In genomic region chr14:102993523-102993922, GRCh38 we compare ENCODE assay signal across 11 cellular contexts.
DNase-seq lines count a peak whose midpoint lies in the region; ATAC-seq and TF ChIP-seq lines count a peak whose summit lies in the region.
"Had no signal": no experiment of that assay in that cellular context is flagged by ENCODE, and none has a peak within 500 bp of the region (broad histone marks: within the 10 kb centered on the region; RNA-seq: fewer than 3 reads in every experiment).

No MANE protein-coding gene starts in this region.

- ATAC-seq in HCT116: peak; percentile 91

- H3K79me2 ChIP-seq in HCT116 (ENCODE audit: insufficient read depth, low read length): peaks cover 15% of the 10 kb centered on the region; the same call in 1 of the 2 replicates

- intact Hi-C loops in HCT116 (cut with micrococcal nuclease): no loop called here
- intact Hi-C loops in transverse colon (cut with DNase I; ENCODE audit: low total_unique reads): no loop called here

- H3K9me3 ChIP-seq in HCT116 (ENCODE audit: control insufficient read depth in 1 of 2, insufficient read depth in 1 of 2, low read depth in 1 of 2, low read length in 2 of 2) (peaks cover 0 to 1% of the 10 kb centered on the region in 2 experiments; a peak in 1 of 4 replicates), transverse colon (peaks cover under 1 to 6% of the 10 kb centered on the region in 2 donors)

- no peaks in the 10 kb centered on the region for H3K4me1 Mint-ChIP-seq in progenitor cell of endocrine pancreas (ENCODE audit: low read depth)
- H3K4me1 Mint-ChIP-seq: activated CD4-positive, alpha-beta memory T cell treated with anti-CD3 and anti-CD28 coated beads, Interleukin-2, amount 10 ng/mL, durations not matched to agents 7 days and 5 days had no signal

- H3K9ac ChIP-seq in HCT116 (ENCODE audit: low read length): peak overlapping the region; percentile 34

- POLR2A ChIA-PET in HCT116 (lab: Charles Lee): no interaction called here

- DNase-seq in HCT116 (ENCODE audit: low read depth, low spot score) (peak; percentile 57), RPMI7951 (ENCODE audit: low read depth) (peak; percentile 18), fibroblast of mammary gland (ENCODE audit: low read depth) (peak; percentile 69), transverse colon (peak; percentile 64), NCI-H524 treated with DMSO at 0.1 percent for 48 hours (lab: John Stamatoyannopoulos, UW) (no peak), iPS-NIHi7 (ENCODE audit: extremely low spot score) (no peak), progenitor cell of endocrine pancreas (ENCODE audit: low spot score, unreplicated experiment) (no peak), SKM-1 treated with dmso at 0.1 percent for 144 hours (lab: John Stamatoyannopoulos, UW; ENCODE audit: unreplicated experiment) (no peak)
- DNase-seq: activated CD4-positive, alpha-beta memory T cell treated with anti-CD3 and anti-CD28 coated beads, Interleukin-2, amount 10 ng/mL, durations not matched to agents 7 days and 5 days; foreskin melanocyte had no signal

- CTCF ChIA-PET in HCT116 (lab: Charles Lee): no interaction called here

- in situ Hi-C loops in transverse colon (cut with MboI; ENCODE audit: low pct_ligation_motif_present in 1 of 4, low pct_unique_long_range_greater_than_20kb in 1 of 4, low sequenced_read_pairs in 3 of 4): no loop called here

- H2AFZ ChIP-seq in HCT116 (ENCODE audit: low read depth, low read length, poor library complexity, severe bottlenecking): no peak overlapping the region

- no peaks in the 10 kb centered on the region for H3K27me3 Mint-ChIP-seq in progenitor cell of endocrine pancreas

- H3K4me3 Mint-ChIP-seq in progenitor cell of endocrine pancreas (ENCODE audit: low read depth): no peak overlapping the region
- H3K4me3 Mint-ChIP-seq: activated CD4-positive, alpha-beta memory T cell treated with anti-CD3 and anti-CD28 coated beads, Interleukin-2, amount 10 ng/mL, durations not matched to agents 7 days and 5 days had no signal

- H3K36me3 ChIP-seq in HCT116 (ENCODE audit: control insufficient read depth in 1 of 2, insufficient read depth in 2 of 2, low read length in 2 of 2) (peaks cover 8 to 26% of the 10 kb centered on the region in 2 experiments), transverse colon (peaks cover 0 to 11% (median 5%) of the 10 kb centered on the region in 4 donors)

- peak overlapping the region; percentile 71 for H3K4me2 ChIP-seq in HCT116 (ENCODE audit: low read length)

- TF ChIP-seq POLR2A in HCT116 (IDR thresholded peaks at IDR 0.05; ENCODE audit: borderline replicate concordance, extremely low read depth, insufficient read depth, insufficient read length): no peak
- no peak for TF ChIP-seq POLR2A in transverse colon (IDR thresholded peaks at IDR 0.05)

- no peak for TF ChIP-seq RAD21 in HCT116 (IDR thresholded peaks at IDR 0.05; ENCODE audit: low read depth)

- H4K20me1 ChIP-seq in HCT116 (ENCODE audit: insufficient read depth): no peaks in the 10 kb centered on the region

- TF ChIP-seq EP300 in transverse colon (IDR thresholded peaks at IDR 0.05; ENCODE audit: low read depth): no peak

- TF ChIP-seq CTCF in HCT116 (IDR thresholded peaks at IDR 0.05 in 2 of 3, conservative IDR thresholded peaks at IDR 0.05 in 1 of 3; ENCODE audit: borderline replicate concordance in 1 of 3, insufficient read depth in 1 of 3, low read depth in 2 of 3, low read length in 2 of 3) (no peak), fibroblast of mammary gland (conservative IDR thresholded peaks at IDR 0.05; ENCODE audit: control insufficient read depth, insufficient read depth, low read depth, low read length) (no peak), transverse colon (IDR thresholded peaks at IDR 0.05) (no peak), progenitor cell of endocrine pancreas (IDR thresholded peaks at IDR 0.05; ENCODE audit: unreplicated experiment) (no peak)

- H3K36me3 Mint-ChIP-seq in progenitor cell of endocrine pancreas (ENCODE audit: insufficient read depth): peaks cover 45% of the 10 kb centered on the region

- 41% methylated on average over 3 of the region's 3 CpGs for WGBS in transverse colon (ENCODE audit: low coverage in 1 of 2), 2 donors

- peaks cover 5% of the 10 kb centered on the region for H3K9me3 Mint-ChIP-seq in progenitor cell of endocrine pancreas (ENCODE audit: low read depth)

- H3K4me1 ChIP-seq in HCT116 (ENCODE audit: control insufficient read depth in 1 of 2, insufficient read depth in 2 of 2, low read length in 2 of 2): peaks cover 11 to 24% of the 10 kb centered on the region in 2 experiments
- H3K4me1 ChIP-seq in transverse colon: peaks cover 7 to 29% (median 18%) of the 10 kb centered on the region in 4 donors

- H3K27ac Mint-ChIP-seq in progenitor cell of endocrine pancreas: no peak overlapping the region
- H3K27ac Mint-ChIP-seq: activated CD4-positive, alpha-beta memory T cell treated with anti-CD3 and anti-CD28 coated beads, Interleukin-2, amount 10 ng/mL, durations not matched to agents 7 days and 5 days had no signal

- H3K27me3 ChIP-seq in HCT116 (ENCODE audit: insufficient read depth, low read length): no peaks in the 10 kb centered on the region
- H3K27me3 ChIP-seq in transverse colon: no peaks in the 10 kb centered on the region

- no TSS peak for BruUV-seq in HCT116 (replicated peaks; lab: Mats Ljungman, UMichigan)

- H3K4me3 ChIP-seq in HCT116 (replicated peaks in 1 of 2; ENCODE audit: low read depth in 1 of 2, low read length in 2 of 2) (peak overlapping the region in 1 of 2 experiments; percentile 15; a peak in 1 of 4 replicates), fibroblast of mammary gland (ENCODE audit: control insufficient read depth, low read depth, low read length) (no peak overlapping the region), transverse colon (no peak overlapping the region)
- H3K4me3 ChIP-seq: SK-N-MC had no signal

- H3K9me2 ChIP-seq in HCT116 (ENCODE audit: insufficient read depth): no peaks in the 10 kb centered on the region

- peak overlapping the region; percentile 40; the same call in 1 of the 2 replicates for H3K27ac ChIP-seq in HCT116 (ENCODE audit: low read depth, low read length)
- peak overlapping the region; percentile 81 to 87 (median 85) for H3K27ac ChIP-seq in transverse colon
- H3K27ac ChIP-seq: SK-N-MC had no signal

- RAD21 ChIA-PET in HCT116 (lab: Charles Lee; ENCODE audit: low non-redundant PET in 1 of 2, low total read pairs in 2 of 2, uncharacterized antibody in 2 of 2, unreplicated experiment in 2 of 2): no interaction called here

TF ChIP-seq in HCT116, 20 proteins besides CTCF, POLR2A, EP300 and RAD21:
- TF ChIP-seq YY1 (IDR thresholded peaks at IDR 0.05; ENCODE audit: extremely low read depth, insufficient replicate concordance, low read depth, low read length) (peak; percentile 54), ZBTB33 (IDR thresholded peaks at IDR 0.05; ENCODE audit: extremely low read depth, insufficient replicate concordance, low read length) (no peak), CBX3 (IDR thresholded peaks at IDR 0.05; ENCODE audit: low read depth) (no peak; the same call in 1 of the 2 replicates), CEBPB (IDR thresholded peaks at IDR 0.05; ENCODE audit: low read depth) (peak; percentile 86), ZNF274 (IDR thresholded peaks at IDR 0.05; ENCODE audit: low read depth, low read length) (no peak), SP1 (IDR thresholded peaks at IDR 0.05; ENCODE audit: low read depth) (peak; percentile 57; the same call in 1 of the 2 replicates), POLR2AphosphoS5 (IDR thresholded peaks at IDR 0.05; ENCODE audit: low read depth, low read length) (no peak; the same call in 1 of the 2 replicates), FOSL1 (IDR thresholded peaks at IDR 0.05; ENCODE audit: low read depth) (peak; percentile 79), REST (IDR thresholded peaks at IDR 0.05; ENCODE audit: low read depth) (no peak), JUND (IDR thresholded peaks at IDR 0.05) (peak; percentile 75)

Comparison
In these comparisons a context has a peak if more than half of its experiments do, and no peak if none do; other contexts are left out.
1. DNase-seq: peak in HCT116 (single experiment), RPMI7951 (single experiment), fibroblast of mammary gland (single experiment) and transverse colon (single experiment); none in NCI-H524 treated with DMSO at 0.1 percent for 48 hours (single experiment), iPS-NIHi7 (single experiment), progenitor cell of endocrine pancreas (single experiment) and SKM-1 treated with dmso at 0.1 percent for 144 hours (single experiment).